In the genomic region with DNA sequence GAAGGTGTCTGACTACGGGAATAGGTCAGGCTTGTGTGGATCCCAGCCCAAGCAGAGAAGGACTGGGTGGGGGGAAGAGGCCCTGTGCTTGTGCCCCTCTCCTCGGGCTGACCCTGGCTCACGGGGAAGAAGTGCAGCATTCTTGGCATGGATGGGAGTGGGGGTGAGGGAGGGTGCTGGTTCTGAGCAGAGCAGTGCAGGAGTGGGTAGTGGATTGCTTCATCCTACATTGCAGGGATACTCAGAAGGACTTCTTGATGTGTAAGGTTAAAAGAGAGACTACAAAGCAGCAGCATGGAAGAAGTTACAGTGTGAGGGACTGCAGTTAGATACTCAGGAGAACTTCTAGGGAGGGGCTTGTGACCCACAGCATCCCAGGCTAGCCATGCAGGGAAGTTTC, we compare ENCODE assay signal across 12 cellular contexts. TPM values are rescaled to one million over a fixed set of nuclear protein-coding genes. Genes with fewer than 3 reads are reported as not detected.
DNase-seq lines count a peak whose midpoint lies in the region; ATAC-seq and TF ChIP-seq lines count a peak whose summit lies in the region.
"Had no signal": no experiment of that assay in that cellular context is flagged by ENCODE, and none has a peak within 500 bp of the region (broad histone marks: within the 10 kb centered on the region; RNA-seq: fewer than 3 reads in every experiment).

No MANE protein-coding gene starts in this region.

- in situ Hi-C loops in Panc1 (cut with HindIII; ENCODE audit: low pct_unique_long_range_greater_than_20kb, low sequenced_read_pairs), result no loop called here

- peak overlapping the region; percentile 15 for H3K4me3 ChIP-seq in AG09309 (ENCODE audit: control insufficient read depth, low read depth, low read length)
- no peak overlapping the region for H3K4me3 ChIP-seq in Panc1 (ENCODE audit: low read depth in 2 of 2, low read length in 2 of 2)
- H3K4me3 ChIP-seq in parathyroid adenoma (ENCODE audit: low read depth, low read length), result no peak overlapping the region

- TSS peak; percentile 72 for BruUV-seq in Panc1 (replicated peaks; lab: Mats Ljungman, UMichigan)

- intact Hi-C loops in Panc1 (cut with micrococcal nuclease; ENCODE audit: unreplicated experiment), result no loop called here

- H3K9me3 ChIP-seq in Panc1 (ENCODE audit: control insufficient read depth, insufficient read depth, low read depth, low read length) (no peaks in the 10 kb centered on the region), parathyroid adenoma (ENCODE audit: control insufficient read depth, low read length) (no peaks in the 10 kb centered on the region)

- H3K27ac ChIP-seq in Panc1 (ENCODE audit: low read length) (peak overlapping the region; percentile 8; the same call in 1 of the 2 replicates), parathyroid adenoma (peak overlapping the region; percentile 30)

- CTCF ChIA-PET in Panc1 (lab: Charles Lee), result interaction anchor here (1.1 kb wide), 1 partner anchor 128 kb away, joined by 3 read pairs; no protein-coding TSS in a partner anchor

- H3K27me3 ChIP-seq in Panc1 (ENCODE audit: control insufficient read depth, insufficient read depth, low read length), result no peaks in the 10 kb centered on the region
- no peaks in the 10 kb centered on the region for H3K27me3 ChIP-seq in parathyroid adenoma (ENCODE audit: control insufficient read depth, insufficient read depth, low read length)

- TF ChIP-seq CTCF in AG09309 (IDR thresholded peaks at IDR 0.05; ENCODE audit: control insufficient read depth, insufficient read depth, low read depth, low read length, missing control alignments) (no peak), Panc1 (IDR thresholded peaks at IDR 0.05) (no peak), parathyroid adenoma (IDR thresholded peaks at IDR 0.05) (no peak)

- no peak overlapping the region for H3K9ac ChIP-seq in parathyroid adenoma

- H2AFZ ChIP-seq in parathyroid adenoma, result no peak overlapping the region

- no peak overlapping the region for H3K4me2 ChIP-seq in parathyroid adenoma (ENCODE audit: low read length)

- peaks cover 18% of the 10 kb centered on the region for H3K79me2 ChIP-seq in parathyroid adenoma

- DNase-seq in AG09309 (ENCODE audit: low read depth) (no peak), Panc1 (ENCODE audit: low read depth, low spot score) (no peak), fibroblast of peridontal ligament (ENCODE audit: extremely low read depth) (peak; percentile 51), ecto neural progenitor cell (ENCODE audit: low spot score) (no peak)
- no peak for DNase-seq in activated CD4-positive, alpha-beta T cell treated with anti-CD3 and anti-CD28 coated beads for 4 hours
- DNase-seq in stimulated activated CD8-positive, alpha-beta memory T cell treated with anti-CD3 and anti-CD28 coated beads, Interleukin-4, amount 100 ng/mL, for 48 hours, result no peak
- DNase-seq: Calu3, cerebellar nuclear complex, H7, NCI-H2107 had no signal

- POLR2A ChIA-PET in Panc1 (lab: Charles Lee), result no interaction called here

- H3K4me1 ChIP-seq in Panc1 (ENCODE audit: control insufficient read depth, insufficient read depth, low read length), result peaks cover 14% of the 10 kb centered on the region
- peaks cover 12% of the 10 kb centered on the region for H3K4me1 ChIP-seq in parathyroid adenoma

- H3K36me3 ChIP-seq in Panc1 (ENCODE audit: control insufficient read depth, insufficient read depth, low read length) (no peaks in the 10 kb centered on the region), parathyroid adenoma (ENCODE audit: control insufficient read depth, insufficient read depth, low read length) (no peaks in the 10 kb centered on the region)

- ATAC-seq in Panc1, result no peak
- ATAC-seq in GM19455 (IDR thresholded peaks at IDR 0.05; ENCODE audit: unreplicated experiment), result no peak

RNA-seq across cellular contexts. Expression of a gene that starts 2.1 kb away (rescaled TPM):
- total RNA-seq in Panc1 (2021; ENCODE audit: unreplicated experiment), result 33.0 TPM
- polyA plus RNA-seq in Panc1 (2012; ENCODE audit: insufficient read length), result 9.9 TPM
